In genomic region chr10:126065751-126066150, GRCh38 we compare ENCODE assay signal across 31 cellular contexts.
DNase-seq lines count a peak whose midpoint lies in the region; ATAC-seq and TF ChIP-seq lines count a peak whose summit lies in the region.
"Had no signal": no experiment of that assay in that cellular context is flagged by ENCODE, and none has a peak within 500 bp of the region (broad histone marks: within the 10 kb centered on the region; RNA-seq: fewer than 3 reads in every experiment).

No MANE protein-coding gene starts in this region.

- no peak overlapping the region for H4K91ac ChIP-seq in IMR-90 (ENCODE audit: insufficient read depth, low read depth, low read length)

- H2AK9ac ChIP-seq in IMR-90 (replicated peaks; ENCODE audit: low read depth, low read length, poor library complexity), result no peak overlapping the region

- TF ChIP-seq EP300 in SK-N-SH (IDR thresholded peaks at IDR 0.05; ENCODE audit: borderline replicate concordance in 1 of 2, low read depth in 1 of 2, low read length in 1 of 2), result peak; percentile 11 to 40; a peak in 2 of 4 replicates
- no peak for TF ChIP-seq EP300 in upper lobe of left lung (IDR thresholded peaks at IDR 0.05)

- H3K9me1 ChIP-seq in IMR-90 (ENCODE audit: insufficient read depth, low read length), result peaks cover 23% of the 10 kb centered on the region

- no peaks in the 10 kb centered on the region for H3K9me3 Mint-ChIP-seq in nephron
- H3K9me3 Mint-ChIP-seq: activated naive CD4-positive, alpha-beta T cell treated with anti-CD3 and anti-CD28 coated beads, Interleukin-2, amount 50 U/mL, for 72 hours; CD8-positive, alpha-beta T cell; memory B cell had no signal

- CTCF ChIA-PET in IMR-90 (lab: Yijun Ruan, JAX) (no interaction called here), SK-N-SH (lab: Yijun Ruan, JAX) (interaction anchor here (0.7 to 1.8 kb wide), 3 partner anchors 10 to 438 kb away, joined by 3 read pairs; no protein-coding TSS in a partner anchor)

- no peak overlapping the region for H3K56ac ChIP-seq in IMR-90 (ENCODE audit: extremely low read depth, insufficient read depth, low read length)

- H3K79me1 ChIP-seq in IMR-90 (ENCODE audit: low read depth in 1 of 2, low read length in 2 of 2), result no peaks in the 10 kb centered on the region

- no peak overlapping the region for H3K4me3 Mint-ChIP-seq in nephron
- H3K4me3 Mint-ChIP-seq: CD8-positive, alpha-beta T cell; memory B cell had no signal

- no TSS peak for BruUV-seq in IMR-90 (replicated peaks; lab: Mats Ljungman, UMichigan)

- H4K20me1 ChIP-seq in IMR-90 (ENCODE audit: insufficient read depth, low read length) (no peaks in the 10 kb centered on the region), SK-N-SH (ENCODE audit: insufficient read depth) (no peaks in the 10 kb centered on the region)

- no peak overlapping the region for H2AK5ac ChIP-seq in IMR-90 (ENCODE audit: low read depth, low read length)

- H3K4ac ChIP-seq in IMR-90 (ENCODE audit: low read depth, low read length), result no peak overlapping the region

- TF ChIP-seq CTCF in IMR-90 (conservative IDR thresholded peaks at IDR 0.05; ENCODE audit: low read depth, low read length), result no peak
- no peak for TF ChIP-seq CTCF in SK-N-SH (IDR thresholded peaks at IDR 0.05)
- TF ChIP-seq CTCF in epithelial cell of esophagus (IDR thresholded peaks at IDR 0.05; ENCODE audit: insufficient read depth, low read depth, low read length, missing control alignments), result no peak
- no peak for TF ChIP-seq CTCF in nephron (IDR thresholded peaks at IDR 0.05; ENCODE audit: unreplicated experiment in 3 of 3)
- no peak for TF ChIP-seq CTCF in upper lobe of left lung (IDR thresholded peaks at IDR 0.05)

- H2AFZ ChIP-seq in IMR-90 (replicated peaks; ENCODE audit: low read length, poor library complexity) (no peak overlapping the region), SK-N-SH (ENCODE audit: low read depth) (no peak overlapping the region)

- H2BK120ac ChIP-seq in IMR-90 (ENCODE audit: low read depth, low read length), result peak overlapping the region; percentile 24; the same call in 1 of the 2 replicates

- H3K36me3 Mint-ChIP-seq in nephron (ENCODE audit: low read depth), result peaks cover 5% of the 10 kb centered on the region
- H3K36me3 Mint-ChIP-seq: activated naive CD4-positive, alpha-beta T cell treated with anti-CD3 and anti-CD28 coated beads, Interleukin-2, amount 50 U/mL, for 72 hours; CD8-positive, alpha-beta T cell; memory B cell had no signal

- POLR2A ChIA-PET in IMR-90 (lab: Charles Lee; ENCODE audit: unreplicated experiment) (no interaction called here), SK-N-SH (lab: Yijun Ruan, JAX) (interaction anchor here (0.6 kb wide), 1 partner anchor 75 kb away, joined by 4 read pairs; no protein-coding TSS in a partner anchor)

- no peak overlapping the region for H2BK20ac ChIP-seq in IMR-90 (ENCODE audit: low read depth, low read length)

- H3K9ac ChIP-seq in IMR-90 (ENCODE audit: low read depth, low read length) (no peak overlapping the region), SK-N-SH (peak overlapping the region; percentile 6; the same call in 1 of the 2 replicates)

- intact Hi-C loops in IMR-90 (cut with micrococcal nuclease), result loop anchor here (10.0 kb wide), 1 partner anchor 319 kb away; the partner anchor contains the start of gene ADAM12

- no peak overlapping the region for H3K14ac ChIP-seq in IMR-90 (replicated peaks; ENCODE audit: low read depth, low read length)

- H3F3A ChIP-seq in SK-N-SH (replicated peaks; ENCODE audit: insufficient read depth), result peaks cover 30% of the 10 kb centered on the region

- H4K5ac ChIP-seq in IMR-90 (ENCODE audit: low read depth, low read length), result no peak overlapping the region

- H3K18ac ChIP-seq in IMR-90 (ENCODE audit: low read depth, low read length), result no peak overlapping the region

- H3K4me1 ChIP-seq in IMR-90 (ENCODE audit: control insufficient read depth, insufficient read depth, low read length) (peaks cover 23% of the 10 kb centered on the region), SK-N-SH (ENCODE audit: control insufficient read depth in 1 of 2, insufficient read depth in 2 of 2, low read depth in 1 of 2, low read length in 1 of 2) (peaks cover 23 to 33% of the 10 kb centered on the region in 2 experiments; a peak in 3 of 4 replicates), upper lobe of left lung (no peaks in the 10 kb centered on the region)
- H3K4me1 ChIP-seq: uterus had no signal

- H3K4me3 ChIP-seq in IMR-90 (ENCODE audit: insufficient read depth, low read depth, low read length) (no peak overlapping the region), SK-N-SH (ENCODE audit: low read depth in 2 of 2, low read length in 1 of 2) (no peak overlapping the region), epithelial cell of esophagus (ENCODE audit: low read length) (no peak overlapping the region), upper lobe of left lung (no peak overlapping the region)
- H3K4me3 ChIP-seq: cardiac muscle cell, stomach, uterus had no signal

- no peaks in the 10 kb centered on the region for H3K79me2 ChIP-seq in SK-N-SH (ENCODE audit: insufficient read depth)

- H3K27me3 Mint-ChIP-seq in nephron (ENCODE audit: low read depth), result peaks cover 10% of the 10 kb centered on the region

- no peak overlapping the region for H2BK5ac ChIP-seq in IMR-90 (ENCODE audit: low read depth, low read length, poor library complexity, severe bottlenecking)

- H3K4me2 ChIP-seq in IMR-90 (ENCODE audit: low read depth, low read length) (no peak overlapping the region), SK-N-SH (peak overlapping the region; percentile 60; the same call in 1 of the 2 replicates)

- in situ Hi-C loops in IMR-90 (cut with MboI; ENCODE audit: low sequenced_read_pairs), result no loop called here

- H3K27me3 ChIP-seq in IMR-90 (ENCODE audit: control insufficient read depth, insufficient read depth, low read length) (peaks cover 3% of the 10 kb centered on the region; the same call in 1 of the 2 replicates), SK-N-SH (ENCODE audit: insufficient read depth) (no peaks in the 10 kb centered on the region), upper lobe of left lung (no peaks in the 10 kb centered on the region)
- H3K27me3 ChIP-seq: BE2C, cardiac muscle cell, uterus had no signal

- TF ChIP-seq RAD21 in IMR-90 (IDR thresholded peaks at IDR 0.05; ENCODE audit: low read length) (no peak), SK-N-SH (IDR thresholded peaks at IDR 0.05; ENCODE audit: low read length) (no peak)

- H3K27ac ChIP-seq in IMR-90 (ENCODE audit: insufficient read depth, low read length), result no peak overlapping the region
- H3K27ac ChIP-seq in SK-N-SH (ENCODE audit: low read depth in 2 of 2, low read length in 1 of 2), result peak overlapping the region; percentile 53 to 60
- H3K27ac ChIP-seq in upper lobe of left lung, result no peak overlapping the region
- H3K27ac ChIP-seq: cardiac muscle cell, stomach, uterus had no signal

- ATAC-seq in IMR-90 (ENCODE audit: low read depth), result no peak
- ATAC-seq in upper lobe of left lung (ENCODE audit: low FRiP score in 2 of 2), result no peak
- ATAC-seq: activated naive CD4-positive, alpha-beta T cell treated with anti-CD3 and anti-CD28 coated beads, Interleukin-2, amount 50 U/mL, for 72 hours; CD8-positive, alpha-beta T cell; left colon; sciatic nerve had no signal

- no peak overlapping the region for H2BK15ac ChIP-seq in IMR-90 (ENCODE audit: low read depth, low read length)

- H3K23ac ChIP-seq in IMR-90 (ENCODE audit: low read depth, low read length), result no peak overlapping the region

- no peak for DNase-seq in IMR-90
- DNase-seq in SK-N-SH, result no peak
- DNase-seq in epithelial cell of esophagus (ENCODE audit: low read depth), result peak; percentile 78
- DNase-seq in SW480 (ENCODE audit: low spot score), result no peak
- no peak for DNase-seq in Ammon's horn (ENCODE audit: low spot score)
- no peak for DNase-seq in upper lobe of left lung
- DNase-seq in AG08395 (ENCODE audit: low spot score), result no peak
- DNase-seq: activated CD4-positive, alpha-beta T cell treated with anti-CD3 and anti-CD28 coated beads for 48 hours; activated CD8-positive, alpha-beta memory T cell treated with anti-CD3 and anti-CD28 coated beads for 24 hours; activated effector memory CD4-positive, alpha-beta T cell treated with Interleukin-2 at 50 U/mL for 16 hours; activated T-cell treated with anti-CD3 and anti-CD28 coated beads for 4 hours; amygdala; BE2C; CD8-positive, alpha-beta T cell; dermis blood vessel endothelial cell; hippocampal formation; KG1; left colon; NCI-H1930; NCI-H524; NK-92 treated with Interleukin-12 subunit alpha and Interleukin-12 subunit beta, amount 100 ng/mL, for 24 hours; SHP77 treated with DMSO at 0.1 percent for 48 hours; stimulated activated CD4-positive, alpha-beta T cell treated with anti-CD3 and anti-CD28 coated beads, Interleukin-4, amount 100 ng/mL, for 1 hour; stomach; uterus had no signal

- dilution Hi-C loops in IMR-90 (cut with HindIII; ENCODE audit: low sequenced_read_pairs, unreplicated experiment), result no loop called here

- no peak overlapping the region for H4K8ac ChIP-seq in IMR-90 (ENCODE audit: low read depth in 2 of 2, low read length in 2 of 2)

- no peak for TF ChIP-seq POLR2A in IMR-90 (IDR thresholded peaks at IDR 0.05; ENCODE audit: low read depth, low read length)
- no peak for TF ChIP-seq POLR2A in upper lobe of left lung (IDR thresholded peaks at IDR 0.05)

- H3K4me1 Mint-ChIP-seq in nephron, result peaks cover 51% of the 10 kb centered on the region
- H3K4me1 Mint-ChIP-seq: memory B cell had no signal

- peaks cover 3% of the 10 kb centered on the region; the same call in 1 of the 2 replicates for H3K9me3 ChIP-seq in IMR-90 (ENCODE audit: control insufficient read depth, insufficient read depth, low read length)
- no peaks in the 10 kb centered on the region for H3K9me3 ChIP-seq in SK-N-SH
- H3K9me3 ChIP-seq in upper lobe of left lung, result no peaks in the 10 kb centered on the region
- H3K9me3 ChIP-seq: BE2C, uterus had no signal

- H3K27ac Mint-ChIP-seq in nephron, result peak overlapping the region in 2 of 3 experiments; percentile 68 to 70
- H3K27ac Mint-ChIP-seq: activated naive CD4-positive, alpha-beta T cell treated with anti-CD3 and anti-CD28 coated beads, Interleukin-2, amount 50 U/mL, for 72 hours; CD8-positive, alpha-beta T cell; memory B cell; progenitor cell of endocrine pancreas had no signal

- no peaks in the 10 kb centered on the region for H3K9me2 ChIP-seq in SK-N-SH

- H3K36me3 ChIP-seq in IMR-90 (ENCODE audit: control insufficient read depth, insufficient read depth, low read length) (no peaks in the 10 kb centered on the region), SK-N-SH (replicated peaks in 1 of 2; ENCODE audit: control insufficient read depth in 1 of 2, insufficient read depth in 2 of 2, low read length in 1 of 2) (peaks cover 0 to 3% of the 10 kb centered on the region in 2 experiments), upper lobe of left lung (no peaks in the 10 kb centered on the region)
- H3K36me3 ChIP-seq: BE2C, cardiac muscle cell, stomach, uterus had no signal

- no CpG with 5 or more reads among the region's 4 CpGs for WGBS in IMR-90 (ENCODE audit: extremely low coverage in 2 of 2, insufficient read length in 1 of 2), 2 experiments
- WGBS in SK-N-SH (ENCODE audit: low lambda C conversion rate), result 25% methylated on average over 4 of the region's 4 CpGs
- WGBS in upper lobe of left lung, 2 donors, result 79 to 87% methylated on average over 4 of the region's 4 CpGs

TF ChIP-seq in SK-N-SH, 30 proteins besides CTCF, POLR2A, EP300 and RAD21 (continues in another document):
- TF ChIP-seq RXRA (IDR thresholded peaks at IDR 0.05; ENCODE audit: borderline replicate concordance, low read depth) (no peak; the same call in 1 of the 2 replicates), CHD2 (IDR thresholded peaks at IDR 0.05; ENCODE audit: low read length, partially characterized antibody) (no peak)

Comparison
In these comparisons a context has a peak if more than half of its experiments do, and no peak if none do; other contexts are left out.
1. H3K27ac ChIP-seq: peak in SK-N-SH (2 of 2); none in IMR-90 (single experiment) and upper lobe of left lung (0 of 4).